Comparison of ENCODE assay signal across 8 cellular contexts in the genomic region with DNA sequence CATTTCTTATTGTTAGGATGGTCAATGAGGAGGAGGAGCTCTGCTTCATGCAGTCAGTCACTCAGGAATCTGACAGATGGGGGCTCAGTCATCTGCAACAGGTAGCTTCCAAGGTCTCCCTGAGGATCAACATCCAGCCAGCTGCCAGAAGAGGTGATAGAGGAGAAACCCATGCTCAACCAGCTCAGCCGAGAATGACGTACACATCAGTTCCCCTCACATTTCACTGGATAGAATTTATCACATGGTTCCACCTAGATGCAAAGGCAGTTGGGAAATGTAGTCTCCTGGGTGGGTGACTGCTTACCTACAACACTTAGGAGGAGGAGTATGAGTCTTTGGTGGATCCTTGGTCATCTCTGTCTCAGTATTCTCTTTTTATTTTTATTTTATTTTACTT.
DNase-seq lines count a peak whose midpoint lies in the region; ATAC-seq and TF ChIP-seq lines count a peak whose summit lies in the region.

No MANE protein-coding gene starts in this region.

- ATAC-seq in activated T-helper 17 cell treated with anti-CD3 and anti-CD28 coated beads, Interleukin-2, amount 50 U/mL, for 72 hours (replicated peaks): no peak

- DNase-seq in CD14-positive monocyte (ENCODE audit: low spot score) (peak; percentile 66), NOMO-1 treated with DMSO at 0.1 percent for 48 hours (lab: John Stamatoyannopoulos, UW; ENCODE audit: unreplicated experiment) (peak; percentile 71), endodermal cell (peak; percentile 87), sigmoid colon (peak; percentile 56), NCI-H2081 (lab: John Stamatoyannopoulos, UW) (no peak)
- no peak for DNase-seq in activated naive CD4-positive, alpha-beta T cell treated with anti-CD3 and anti-CD28 coated beads, Interleukin-2, amount 50 U/mL, for 16 hours

- CTCF ChIA-PET in HEK293 (lab: Yijun Ruan, JAX): no interaction called here

- intact Hi-C loops in CD14-positive monocyte (cut with micrococcal nuclease) (no loop called here), sigmoid colon (cut with DNase I) (no loop called here)

- H3K36me3 ChIP-seq in HEK293 (ENCODE audit: control insufficient read depth in 2 of 2, insufficient read depth in 1 of 2, low read length in 2 of 2) (no peaks in the 10 kb centered on the region), endodermal cell (ENCODE audit: control insufficient read depth, insufficient read depth, low read length) (no peaks in the 10 kb centered on the region), sigmoid colon (no peaks in the 10 kb centered on the region)

- H3K9me3 Mint-ChIP-seq in CD14-positive monocyte (peaks cover 0 to 2% (median 0%) of the 10 kb centered on the region in 7 donors), endodermal cell (no peaks in the 10 kb centered on the region)
- H3K9me3 Mint-ChIP-seq in activated T-helper 17 cell treated with anti-CD3 and anti-CD28 coated beads, Interleukin-2, amount 50 U/mL, for 72 hours: peaks cover 2% of the 10 kb centered on the region

- H3K4me3 Mint-ChIP-seq in CD14-positive monocyte (no peak overlapping the region), endodermal cell (no peak overlapping the region)
- H3K4me3 Mint-ChIP-seq in activated T-helper 17 cell treated with anti-CD3 and anti-CD28 coated beads, Interleukin-2, amount 50 U/mL, for 72 hours: no peak overlapping the region

- H3K4me1 Mint-ChIP-seq in CD14-positive monocyte (peaks cover 71% of the 10 kb centered on the region), endodermal cell (peaks cover 9% of the 10 kb centered on the region)
- peaks cover 19% of the 10 kb centered on the region for H3K4me1 Mint-ChIP-seq in activated T-helper 17 cell treated with anti-CD3 and anti-CD28 coated beads, Interleukin-2, amount 50 U/mL, for 72 hours

- WGBS in endodermal cell (ENCODE audit: insufficient coverage in 1 of 2, insufficient read length in 1 of 2), 2 experiments: 0 to 40% methylated on average over 1 of the region's 2 CpGs
- 10 to 29% methylated on average over 2 of the region's 2 CpGs for WGBS in sigmoid colon, 2 donors

- H3K27me3 ChIP-seq in endodermal cell (ENCODE audit: control insufficient read depth, insufficient read depth, low read length, poor library complexity, severe bottlenecking) (no peaks in the 10 kb centered on the region), sigmoid colon (no peaks in the 10 kb centered on the region)

- H3K36me3 Mint-ChIP-seq in CD14-positive monocyte (peaks cover 0 to 4% of the 10 kb centered on the region in 2 donors), endodermal cell (ENCODE audit: low read depth) (no peaks in the 10 kb centered on the region)
- no peaks in the 10 kb centered on the region for H3K36me3 Mint-ChIP-seq in activated T-helper 17 cell treated with anti-CD3 and anti-CD28 coated beads, Interleukin-2, amount 50 U/mL, for 72 hours (ENCODE audit: low read depth)

- TF ChIP-seq EP300 in sigmoid colon (IDR thresholded peaks at IDR 0.05): no peak

- H3K27ac ChIP-seq in HEK293 (ENCODE audit: extremely low read depth, low read depth, low read length): no peak overlapping the region
- H3K27ac ChIP-seq in endodermal cell (ENCODE audit: low read depth, low read length): no peak overlapping the region
- no peak overlapping the region for H3K27ac ChIP-seq in sigmoid colon

- H3K4me3 ChIP-seq in HEK293 (ENCODE audit: low read depth, low read length) (no peak overlapping the region), endodermal cell (ENCODE audit: low read length) (no peak overlapping the region), sigmoid colon (no peak overlapping the region)

- POLR2A ChIA-PET in HEK293 (lab: Yijun Ruan, JAX): interaction anchor here (1.4 to 1.8 kb wide), 2 partner anchors 14 to 145 kb away, joined by 4 to 5 read pairs; partner anchors contain the start of gene CEBPB

- peaks cover 0 to 4% (median 0%) of the 10 kb centered on the region in 3 donors for H3K27me3 Mint-ChIP-seq in CD14-positive monocyte (ENCODE audit: low read depth in 3 of 3)
- H3K27me3 Mint-ChIP-seq in endodermal cell (ENCODE audit: insufficient read depth): peaks cover 2% of the 10 kb centered on the region
- H3K27me3 Mint-ChIP-seq in activated T-helper 17 cell treated with anti-CD3 and anti-CD28 coated beads, Interleukin-2, amount 50 U/mL, for 72 hours: peaks cover 6% of the 10 kb centered on the region

- no peaks in the 10 kb centered on the region for H3K9me3 ChIP-seq in HEK293 (ENCODE audit: control insufficient read depth, insufficient read depth, low read depth, low read length)
- no peaks in the 10 kb centered on the region for H3K9me3 ChIP-seq in endodermal cell (ENCODE audit: control insufficient read depth, low read length)
- H3K9me3 ChIP-seq in sigmoid colon: no peaks in the 10 kb centered on the region

- no peak for TF ChIP-seq CTCF in CD14-positive monocyte (IDR thresholded peaks at IDR 0.05)
- TF ChIP-seq CTCF in HEK293 (tag by site-specific recombination; IDR thresholded peaks at IDR 0.05): no peak
- no peak for TF ChIP-seq CTCF in endodermal cell (conservative IDR thresholded peaks at IDR 0.05)
- TF ChIP-seq CTCF in sigmoid colon (IDR thresholded peaks at IDR 0.05): no peak

- H3K27ac Mint-ChIP-seq in CD14-positive monocyte: peak overlapping the region; percentile 57 to 93 (median 73)
- no peak overlapping the region for H3K27ac Mint-ChIP-seq in endodermal cell
- no peak overlapping the region for H3K27ac Mint-ChIP-seq in activated T-helper 17 cell treated with anti-CD3 and anti-CD28 coated beads, Interleukin-2, amount 50 U/mL, for 72 hours

- no peak for TF ChIP-seq POLR2A in sigmoid colon (IDR thresholded peaks at IDR 0.05)

- H3K4me1 ChIP-seq in HEK293 (ENCODE audit: control insufficient read depth, insufficient read depth, low read length) (no peaks in the 10 kb centered on the region), endodermal cell (ENCODE audit: control insufficient read depth, insufficient read depth, low read length) (peaks cover 2% of the 10 kb centered on the region), sigmoid colon (peaks cover 0 to 9% (median 0%) of the 10 kb centered on the region in 4 donors)

- no peak overlapping the region for H3K9ac ChIP-seq in endodermal cell (ENCODE audit: extremely low read depth, low read length, poor library complexity, severe bottlenecking)

TF ChIP-seq in HEK293, 187 proteins besides CTCF, POLR2A, EP300 and RAD21 (continues in another document):
- TF ChIP-seq ZNF76 (tag by site-specific recombination; IDR thresholded peaks at IDR 0.05; ENCODE audit: borderline replicate concordance, low read depth): peak; percentile 59; the same call in 1 of the 2 replicates
- TF ChIP-seq ZIC2 (tag by site-specific recombination; IDR thresholded peaks at IDR 0.05): no peak
- TF ChIP-seq ZNF473 (tag by site-specific recombination; IDR thresholded peaks at IDR 0.05): no peak
- TF ChIP-seq, protein P1, sequence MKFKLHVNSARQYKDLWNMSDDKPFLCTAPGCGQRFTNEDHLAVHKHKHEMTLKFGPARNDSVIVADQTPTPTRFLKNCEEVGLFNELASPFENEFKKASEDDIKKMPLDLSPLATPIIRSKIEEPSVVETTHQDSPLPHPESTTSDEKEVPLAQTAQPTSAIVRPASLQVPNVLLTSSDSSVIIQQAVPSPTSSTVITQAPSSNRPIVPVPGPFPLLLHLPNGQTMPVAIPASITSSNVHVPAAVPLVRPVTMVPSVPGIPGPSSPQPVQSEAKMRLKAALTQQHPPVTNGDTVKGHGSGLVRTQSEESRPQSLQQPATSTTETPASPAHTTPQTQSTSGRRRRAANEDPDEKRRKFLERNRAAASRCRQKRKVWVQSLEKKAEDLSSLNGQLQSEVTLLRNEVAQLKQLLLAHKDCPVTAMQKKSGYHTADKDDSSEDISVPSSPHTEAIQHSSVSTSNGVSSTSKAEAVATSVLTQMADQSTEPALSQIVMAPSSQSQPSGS (tag by site-specific recombination; IDR thresholded peaks at IDR 0.05; ENCODE audit: low read depth): peak; percentile 86
- TF ChIP-seq, protein P2, sequence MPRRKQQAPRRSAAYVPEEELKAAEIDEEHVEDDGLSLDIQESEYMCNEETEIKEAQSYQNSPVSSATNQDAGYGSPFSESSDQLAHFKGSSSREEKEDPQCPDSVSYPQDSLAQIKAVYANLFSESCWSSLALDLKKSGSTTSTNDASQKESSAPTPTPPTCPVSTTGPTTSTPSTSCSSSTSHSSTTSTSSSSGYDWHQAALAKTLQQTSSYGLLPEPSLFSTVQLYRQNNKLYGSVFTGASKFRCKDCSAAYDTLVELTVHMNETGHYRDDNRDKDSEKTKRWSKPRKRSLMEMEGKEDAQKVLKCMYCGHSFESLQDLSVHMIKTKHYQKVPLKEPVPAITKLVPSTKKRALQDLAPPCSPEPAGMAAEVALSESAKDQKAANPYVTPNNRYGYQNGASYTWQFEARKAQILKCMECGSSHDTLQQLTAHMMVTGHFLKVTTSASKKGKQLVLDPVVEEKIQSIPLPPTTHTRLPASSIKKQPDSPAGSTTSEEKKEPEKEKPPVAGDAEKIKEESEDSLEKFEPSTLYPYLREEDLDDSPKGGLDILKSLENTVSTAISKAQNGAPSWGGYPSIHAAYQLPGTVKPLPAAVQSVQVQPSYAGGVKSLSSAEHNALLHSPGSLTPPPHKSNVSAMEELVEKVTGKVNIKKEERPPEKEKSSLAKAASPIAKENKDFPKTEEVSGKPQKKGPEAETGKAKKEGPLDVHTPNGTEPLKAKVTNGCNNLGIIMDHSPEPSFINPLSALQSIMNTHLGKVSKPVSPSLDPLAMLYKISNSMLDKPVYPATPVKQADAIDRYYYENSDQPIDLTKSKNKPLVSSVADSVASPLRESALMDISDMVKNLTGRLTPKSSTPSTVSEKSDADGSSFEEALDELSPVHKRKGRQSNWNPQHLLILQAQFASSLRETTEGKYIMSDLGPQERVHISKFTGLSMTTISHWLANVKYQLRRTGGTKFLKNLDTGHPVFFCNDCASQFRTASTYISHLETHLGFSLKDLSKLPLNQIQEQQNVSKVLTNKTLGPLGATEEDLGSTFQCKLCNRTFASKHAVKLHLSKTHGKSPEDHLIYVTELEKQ (tag by site-specific recombination; IDR thresholded peaks at IDR 0.05; ENCODE audit: borderline replicate concordance): no peak
- no peak for TF ChIP-seq ZNF658 (tag by site-specific recombination; IDR thresholded peaks at IDR 0.05)
- no peak for TF ChIP-seq ZNF354C (tag by site-specific recombination; IDR thresholded peaks at IDR 0.05; ENCODE audit: borderline replicate concordance, low read depth)

Comparison
In these comparisons a context has a peak if more than half of its experiments do, and no peak if none do; other contexts are left out.
1. DNase-seq: peak in CD14-positive monocyte (single experiment), NOMO-1 treated with DMSO at 0.1 percent for 48 hours (single experiment), endodermal cell (single experiment) and sigmoid colon (single experiment); none in NCI-H2081 (0 of 2) and activated naive CD4-positive, alpha-beta T cell treated with anti-CD3 and anti-CD28 coated beads, Interleukin-2, amount 50 U/mL, for 16 hours (single experiment).
2. H3K27ac Mint-ChIP-seq: peak in CD14-positive monocyte (7 of 7); none in endodermal cell (single experiment) and activated T-helper 17 cell treated with anti-CD3 and anti-CD28 coated beads, Interleukin-2, amount 50 U/mL, for 72 hours (single experiment).